In genomic region chr5:126074538-126074937, GRCh38 we compare ENCODE assay signal across 39 cellular contexts.
"Had no signal": no experiment of that assay in that cellular context is flagged by ENCODE, and none has a peak within 500 bp of the region (broad histone marks: within the 10 kb centered on the region; RNA-seq: fewer than 3 reads in every experiment).

No MANE protein-coding gene starts in this region.

- H3K27ac Mint-ChIP-seq: activated naive CD4-positive, alpha-beta T cell treated with anti-CD3 and anti-CD28 coated beads for 36 hours; activated naive CD4-positive, alpha-beta T cell treated with anti-CD3 and anti-CD28 coated beads, Interleukin-2, amount 10 ng/mL, durations not matched to agents 7 days and 5 days; activated naive CD4-positive, alpha-beta T cell treated with anti-CD3 and anti-CD28 coated beads, Interleukin-2, amount 50 U/mL, for 24 hours; activated naive CD4-positive, alpha-beta T cell treated with anti-CD3 and anti-CD28 coated beads, Interleukin-2, amount 50 U/mL, for 72 hours; activated naive CD8-positive, alpha-beta T cell; activated naive CD8-positive, alpha-beta T cell treated with anti-CD3 and anti-CD28 coated beads for 36 hours; activated naive CD8-positive, alpha-beta T cell treated with anti-CD3 and anti-CD28 coated beads, Interleukin-2, amount 10 ng/mL, durations not matched to agents 7 days and 5 days; activated naive CD8-positive, alpha-beta T cell treated with anti-CD3 and anti-CD28 coated beads, Interleukin-2, amount 50 U/mL, for 24 hours; activated T-cell treated with anti-CD3 and anti-CD28 coated beads, Interleukin-2, amount 50 U/mL, for 72 hours; activated T-helper 1 cell treated with anti-CD3 and anti-CD28 coated beads, Interleukin-12 subunit alpha, Interleukin-12 subunit beta, Interleukin-2, Interleukin-4 antibody, amounts not matched to agents 30 ng/mL and 10 ng/mL and 1 ng/mL, durations not matched to agents 14 hours and 24 hours and 36 hours; activated T-helper 17 cell treated with anti-CD3 and anti-CD28 coated beads, Interleukin-2, amount 50 U/mL, for 72 hours; activated T-helper 2 cell treated with anti-CD3 and anti-CD28 coated beads, Interferon-gamma antibody, Interleukin-2, Interleukin-4, amounts not matched to agents 10 μg/mL and 5 μg/mL and 100 μg/mL, durations not matched to agents 14 hours and 24 hours and 36 hours; brain had no signal

- DNase-seq: activated effector memory CD4-positive, alpha-beta T cell treated with anti-CD3 and anti-CD28 coated beads, Interleukin-2, amount 50 U/mL, for 16 hours; activated effector memory CD4-positive, alpha-beta T cell treated with Interleukin-2 at 50 U/mL for 16 hours; activated gamma-delta T cell; activated gamma-delta T cell treated with Interleukin-2 at 50 U/mL for 16 hours; activated naive CD4-positive, alpha-beta T cell; activated naive CD4-positive, alpha-beta T cell treated with anti-CD3 and anti-CD28 coated beads for 36 hours; activated naive CD4-positive, alpha-beta T cell treated with anti-CD3 and anti-CD28 coated beads, Interleukin-2, amount 10 ng/mL, durations not matched to agents 7 days and 5 days; activated naive CD4-positive, alpha-beta T cell treated with anti-CD3 and anti-CD28 coated beads, Interleukin-2, amount 50 U/mL, for 16 hours; activated naive CD4-positive, alpha-beta T cell treated with Interleukin-2 at 50 U/mL for 16 hours; activated naive CD8-positive, alpha-beta T cell treated with anti-CD3 and anti-CD28 coated beads for 36 hours; activated naive CD8-positive, alpha-beta T cell treated with anti-CD3 and anti-CD28 coated beads, Interleukin-2, amount 10 ng/mL, durations not matched to agents 7 days and 5 days; activated naive CD8-positive, alpha-beta T cell treated with anti-CD3 and anti-CD28 coated beads, Interleukin-2, amount 50 U/mL, for 24 hours; activated T-cell treated with anti-CD3 and anti-CD28 coated beads, Interleukin-2, amount 50 U/mL, for 4 hours; activated T-cell treated with anti-CD3 and anti-CD28 coated beads, Interleukin-2, amount 50 U/mL, for 48 hours; activated T-cell treated with anti-CD3 and anti-CD28 coated beads, Interleukin-2, amount 50 U/mL, for 72 hours; adrenal gland; amniotic stem cell; amygdala; anterior cingulate cortex; aorta; body of pancreas; brain microvascular endothelial cell; caudate nucleus; central memory CD4-positive, alpha-beta T cell; cerebellar nuclear complex had no signal

- H3K4me3 Mint-ChIP-seq: activated naive CD4-positive, alpha-beta T cell treated with anti-CD3 and anti-CD28 coated beads for 36 hours; activated naive CD4-positive, alpha-beta T cell treated with anti-CD3 and anti-CD28 coated beads, Interleukin-2, amount 10 ng/mL, durations not matched to agents 7 days and 5 days; activated naive CD4-positive, alpha-beta T cell treated with anti-CD3 and anti-CD28 coated beads, Interleukin-2, amount 50 U/mL, for 24 hours; activated naive CD8-positive, alpha-beta T cell; activated naive CD8-positive, alpha-beta T cell treated with anti-CD3 and anti-CD28 coated beads for 36 hours; activated naive CD8-positive, alpha-beta T cell treated with anti-CD3 and anti-CD28 coated beads, Interleukin-2, amount 10 ng/mL, durations not matched to agents 7 days and 5 days; activated naive CD8-positive, alpha-beta T cell treated with anti-CD3 and anti-CD28 coated beads, Interleukin-2, amount 50 U/mL, for 24 hours; activated T-cell treated with anti-CD3 and anti-CD28 coated beads, Interleukin-2, amount 50 U/mL, for 4 hours; activated T-cell treated with anti-CD3 and anti-CD28 coated beads, Interleukin-2, amount 50 U/mL, for 72 hours; activated T-helper 1 cell treated with anti-CD3 and anti-CD28 coated beads, Interleukin-12 subunit alpha, Interleukin-12 subunit beta, Interleukin-2, Interleukin-4 antibody, amounts not matched to agents 30 ng/mL and 10 ng/mL and 1 ng/mL, durations not matched to agents 14 hours and 24 hours and 36 hours; activated T-helper 17 cell treated with anti-CD3 and anti-CD28 coated beads, Interleukin-2, amount 50 U/mL, for 72 hours; brain; central memory CD8-positive, alpha-beta T cell had no signal

- H3K9me3 ChIP-seq: adrenal gland, body of pancreas had no signal

- H3K4me3 ChIP-seq: adrenal gland, ascending aorta, body of pancreas, breast epithelium, cardiac muscle cell had no signal

- H3K27me3 ChIP-seq: adrenal gland, ascending aorta, body of pancreas, brain microvascular endothelial cell, breast epithelium, cardiac muscle cell had no signal

- H3K27ac ChIP-seq: adrenal gland, ascending aorta, body of pancreas, brain microvascular endothelial cell, breast epithelium, cardiac muscle cell had no signal

- H3K4me1 Mint-ChIP-seq: activated naive CD4-positive, alpha-beta T cell treated with anti-CD3 and anti-CD28 coated beads, Interleukin-2, amount 10 ng/mL, durations not matched to agents 7 days and 5 days; activated naive CD4-positive, alpha-beta T cell treated with anti-CD3 and anti-CD28 coated beads, Interleukin-2, amount 50 U/mL, for 24 hours; activated naive CD8-positive, alpha-beta T cell treated with anti-CD3 and anti-CD28 coated beads for 36 hours; activated naive CD8-positive, alpha-beta T cell treated with anti-CD3 and anti-CD28 coated beads, Interleukin-2, amount 10 ng/mL, durations not matched to agents 7 days and 5 days; activated naive CD8-positive, alpha-beta T cell treated with anti-CD3 and anti-CD28 coated beads, Interleukin-2, amount 50 U/mL, for 24 hours; activated T-helper 17 cell treated with anti-CD3 and anti-CD28 coated beads, Interleukin-2, amount 50 U/mL, for 72 hours; brain; central memory CD8-positive, alpha-beta T cell had no signal

- H3K4me1 ChIP-seq: adrenal gland, ascending aorta, body of pancreas, breast epithelium had no signal

- ATAC-seq: activated naive CD4-positive, alpha-beta T cell treated with anti-CD3 and anti-CD28 coated beads, Interleukin-2, amount 50 U/mL, for 72 hours; activated naive CD8-positive, alpha-beta T cell treated with anti-CD3 and anti-CD28 coated beads, Interleukin-2, amount 50 U/mL, for 24 hours; activated T-cell treated with anti-CD3 and anti-CD28 coated beads, Interleukin-2, amount 50 U/mL, for 4 hours; activated T-cell treated with anti-CD3 and anti-CD28 coated beads, Interleukin-2, amount 50 U/mL, for 72 hours; activated T-helper 17 cell treated with anti-CD3 and anti-CD28 coated beads, Interleukin-2, amount 50 U/mL, for 72 hours; body of pancreas had no signal

- H3K36me3 ChIP-seq: adrenal gland, ascending aorta, brain microvascular endothelial cell, breast epithelium, cardiac muscle cell had no signal

- FAIRE-seq: astrocyte, bronchial epithelial cell, colon had no signal

- H3K27me3 Mint-ChIP-seq: activated naive CD4-positive, alpha-beta T cell treated with anti-CD3 and anti-CD28 coated beads, Interleukin-2, amount 10 ng/mL, durations not matched to agents 7 days and 5 days; activated naive CD4-positive, alpha-beta T cell treated with anti-CD3 and anti-CD28 coated beads, Interleukin-2, amount 50 U/mL, for 24 hours; activated naive CD8-positive, alpha-beta T cell; activated naive CD8-positive, alpha-beta T cell treated with anti-CD3 and anti-CD28 coated beads for 36 hours; activated naive CD8-positive, alpha-beta T cell treated with anti-CD3 and anti-CD28 coated beads, Interleukin-2, amount 10 ng/mL, durations not matched to agents 7 days and 5 days; activated naive CD8-positive, alpha-beta T cell treated with anti-CD3 and anti-CD28 coated beads, Interleukin-2, amount 50 U/mL, for 24 hours; activated T-helper 17 cell treated with anti-CD3 and anti-CD28 coated beads, Interleukin-2, amount 50 U/mL, for 72 hours; central memory CD8-positive, alpha-beta T cell had no signal

- H3K36me3 Mint-ChIP-seq: activated naive CD4-positive, alpha-beta T cell treated with anti-CD3 and anti-CD28 coated beads, Interleukin-2, amount 10 ng/mL, durations not matched to agents 7 days and 5 days; activated naive CD8-positive, alpha-beta T cell; activated naive CD8-positive, alpha-beta T cell treated with anti-CD3 and anti-CD28 coated beads for 36 hours; activated naive CD8-positive, alpha-beta T cell treated with anti-CD3 and anti-CD28 coated beads, Interleukin-2, amount 10 ng/mL, durations not matched to agents 7 days and 5 days had no signal
